Comparison of ENCODE assay signal across 2 cellular contexts in genomic region chr11:34315006-34315793, GRCh38.
TF ChIP-seq lines count a peak whose summit lies in the region.

No MANE protein-coding gene starts in this region.

TF ChIP-seq in liver, 16 proteins besides CTCF, POLR2A, EP300 and RAD21 (continued from another document):
- TF ChIP-seq ZBTB33 (IDR thresholded peaks at IDR 0.05) = no peak
- no peak for TF ChIP-seq MAX (IDR thresholded peaks at IDR 0.05)
- no peak for TF ChIP-seq GABPA (IDR thresholded peaks at IDR 0.05 in 1 of 2, conservative IDR thresholded peaks at IDR 0.05 in 1 of 2)
- TF ChIP-seq TAF1 (conservative IDR thresholded peaks at IDR 0.05) = no peak
- no peak for TF ChIP-seq REST (IDR thresholded peaks at IDR 0.05)
- no peak for TF ChIP-seq YY1 (IDR thresholded peaks at IDR 0.05)
- TF ChIP-seq NR2F2 (IDR thresholded peaks at IDR 0.05) = no peak
- TF ChIP-seq ATF3 (IDR thresholded peaks at IDR 0.05) = no peak
- TF ChIP-seq EGR1 (IDR thresholded peaks at IDR 0.05; ENCODE audit: low read depth in 2 of 2) = no peak
- no peak for TF ChIP-seq JUND (IDR thresholded peaks at IDR 0.05)
- TF ChIP-seq FOXA1 (IDR thresholded peaks at IDR 0.05) = no peak
- no peak for TF ChIP-seq FOXA2 (IDR thresholded peaks at IDR 0.05)
- TF ChIP-seq RXRA (IDR thresholded peaks at IDR 0.05) = no peak

TF ChIP-seq in HepG2, 621 proteins besides CTCF, POLR2A, EP300 and RAD21 (continued from another document):
- no peak for TF ChIP-seq CENPBD1 (CRISPR knock-in tag; IDR thresholded peaks at IDR 0.05; ENCODE audit: borderline replicate concordance, low read depth)
- no peak for TF ChIP-seq KLF6 (CRISPR knock-in tag; IDR thresholded peaks at IDR 0.05)
- no peak for TF ChIP-seq ZNF383 (CRISPR knock-in tag; IDR thresholded peaks at IDR 0.05; ENCODE audit: borderline replicate concordance)
- TF ChIP-seq MTERF4 (CRISPR knock-in tag; IDR thresholded peaks at IDR 0.05) = no peak
- no peak for TF ChIP-seq RAD51 (IDR thresholded peaks at IDR 0.05; ENCODE audit: borderline replicate concordance)
- TF ChIP-seq GZF1 (CRISPR knock-in tag; IDR thresholded peaks at IDR 0.05) = no peak
- no peak for TF ChIP-seq HHEX (CRISPR knock-in tag; IDR thresholded peaks at IDR 0.05)
- no peak for TF ChIP-seq KDM2A (CRISPR knock-in tag; IDR thresholded peaks at IDR 0.05; ENCODE audit: borderline replicate concordance, low read depth)
- TF ChIP-seq FOXJ3 (CRISPR knock-in tag; IDR thresholded peaks at IDR 0.05; ENCODE audit: borderline replicate concordance) = no peak
- TF ChIP-seq POLR2G (IDR thresholded peaks at IDR 0.05; ENCODE audit: low read depth, low read length) = no peak
- TF ChIP-seq ZNF747 (CRISPR knock-in tag; IDR thresholded peaks at IDR 0.05; ENCODE audit: borderline replicate concordance) = no peak
- TF ChIP-seq ZFAT (CRISPR knock-in tag; conservative IDR thresholded peaks at IDR 0.05) = no peak
- TF ChIP-seq ZNF414 (CRISPR knock-in tag; IDR thresholded peaks at IDR 0.05) = no peak
- no peak for TF ChIP-seq NR2F6 (IDR thresholded peaks at IDR 0.05)
- no peak for TF ChIP-seq NR2F6 (CRISPR knock-in tag; IDR thresholded peaks at IDR 0.05)
- TF ChIP-seq KAT2B (IDR thresholded peaks at IDR 0.05; ENCODE audit: borderline replicate concordance, low read depth, low read length) = no peak
- no peak for TF ChIP-seq ZNF543 (CRISPR knock-in tag; IDR thresholded peaks at IDR 0.05)
- TF ChIP-seq GATAD1 (CRISPR knock-in tag; IDR thresholded peaks at IDR 0.05) = no peak
- no peak for TF ChIP-seq ATF3 (CRISPR knock-in tag; IDR thresholded peaks at IDR 0.05)
- no peak for TF ChIP-seq ZNF546 (CRISPR knock-in tag; conservative IDR thresholded peaks at IDR 0.05)
